9 cellular contexts compared by ENCODE assay signal in genomic region chrX:12894074-12894691, GRCh38. TPM values are rescaled to one million over a fixed set of nuclear protein-coding genes. Genes with fewer than 3 reads are reported as not detected.
DNase-seq lines count a peak whose midpoint lies in the region; ATAC-seq and TF ChIP-seq lines count a peak whose summit lies in the region.
"Had no signal": no experiment of that assay in that cellular context is flagged by ENCODE, and none has a peak within 500 bp of the region (broad histone marks: within the 10 kb centered on the region; RNA-seq: fewer than 3 reads in every experiment).

No MANE protein-coding gene starts in this region.

- peaks cover 35% of the 10 kb centered on the region for H3K4me1 Mint-ChIP-seq in activated CD8-positive, alpha-beta memory T cell treated with anti-CD3 and anti-CD28 coated beads, Interleukin-2, amount 10 ng/mL, durations not matched to agents 7 days and 5 days

- intact Hi-C loops in prostate gland (cut with DNase I), result loop anchor here (5.0 kb wide), 1 partner anchor 77 kb away; no protein-coding TSS in a partner anchor

- DNase-seq in GDM1 (lab: John Stamatoyannopoulos, UW), result peak; percentile 4
- peak; percentile 78 for DNase-seq in NAMALWA (ENCODE audit: low spot score)
- DNase-seq in activated CD8-positive, alpha-beta memory T cell treated with anti-CD3 and anti-CD28 coated beads, Interleukin-2, amount 10 ng/mL, durations not matched to agents 7 days and 5 days, result peak; percentile 60
- peak; percentile 1 for DNase-seq in fibroblast of gingiva (ENCODE audit: low read depth)
- DNase-seq in prostate gland (ENCODE audit: low spot score), result peak; percentile 12
- DNase-seq in NCI-H446 treated with DMSO at 0.1 percent for 48 hours (lab: John Stamatoyannopoulos, UW), result no peak

- no peaks in the 10 kb centered on the region for H3K4me1 ChIP-seq in prostate gland (replicated peaks)

- no peak overlapping the region for H3K4me3 Mint-ChIP-seq in activated CD8-positive, alpha-beta memory T cell treated with anti-CD3 and anti-CD28 coated beads, Interleukin-2, amount 10 ng/mL, durations not matched to agents 7 days and 5 days

- peak; percentile 84 for ATAC-seq in activated CD8-positive, alpha-beta memory T cell treated with anti-CD3 and anti-CD28 coated beads, Interleukin-2, amount 10 ng/mL, durations not matched to agents 7 days and 5 days
- ATAC-seq in HG02885 (IDR thresholded peaks at IDR 0.05; ENCODE audit: poor library complexity, unreplicated experiment) (no peak), HG03439 (IDR thresholded peaks at IDR 0.05; ENCODE audit: unreplicated experiment) (no peak)

- H3K36me3 Mint-ChIP-seq in activated CD8-positive, alpha-beta memory T cell treated with anti-CD3 and anti-CD28 coated beads, Interleukin-2, amount 10 ng/mL, durations not matched to agents 7 days and 5 days, result no peaks in the 10 kb centered on the region

- H3K9me3 ChIP-seq in prostate gland, result no peaks in the 10 kb centered on the region

- no peak for TF ChIP-seq POLR2A in prostate gland (IDR thresholded peaks at IDR 0.05)

- no peak overlapping the region for H3K27ac Mint-ChIP-seq in activated CD8-positive, alpha-beta memory T cell treated with anti-CD3 and anti-CD28 coated beads, Interleukin-2, amount 10 ng/mL, durations not matched to agents 7 days and 5 days

- 36% methylated on average over 7 of the region's 7 CpGs for WGBS in prostate gland

- no peaks in the 10 kb centered on the region for H3K27me3 Mint-ChIP-seq in activated CD8-positive, alpha-beta memory T cell treated with anti-CD3 and anti-CD28 coated beads, Interleukin-2, amount 10 ng/mL, durations not matched to agents 7 days and 5 days

- CTCF ChIA-PET in activated CD8-positive, alpha-beta memory T cell treated with anti-CD3 and anti-CD28 coated beads, Interleukin-2, amount 10 ng/mL, durations not matched to agents 7 days and 5 days (lab: Charles Lee), result interaction anchor here (0.7 to 4.0 kb wide), 5 partner anchors 9 to 123 kb away, joined by 3 to 31 read pairs (median 4); no protein-coding TSS in a partner anchor

- H3K36me3 ChIP-seq in prostate gland, result no peaks in the 10 kb centered on the region

- TF ChIP-seq CTCF in prostate gland (IDR thresholded peaks at IDR 0.05), result peak; percentile 18 to 58 (median 46)

- no peak overlapping the region for H3K27ac ChIP-seq in prostate gland

- H3K27me3 ChIP-seq in prostate gland (replicated peaks; ENCODE audit: insufficient read depth), result no peaks in the 10 kb centered on the region

- H3K9me3 Mint-ChIP-seq in activated CD8-positive, alpha-beta memory T cell treated with anti-CD3 and anti-CD28 coated beads, Interleukin-2, amount 10 ng/mL, durations not matched to agents 7 days and 5 days (ENCODE audit: low read depth), result no peaks in the 10 kb centered on the region

- no peak overlapping the region for H3K4me3 ChIP-seq in prostate gland

RNA-seq across cellular contexts. Expression of gene TLR8, which starts 12.2 kb away (rescaled TPM):
- total RNA-seq in activated CD8-positive, alpha-beta memory T cell treated with anti-CD3 and anti-CD28 coated beads, Interleukin-2, amount 10 ng/mL, durations not matched to agents 7 days and 5 days, result not detected
- under 1 TPM; 0.18 to 0.57 TPM for total RNA-seq in prostate gland
- total RNA-seq: T-helper 2 cell treated with Interferon-gamma antibody and Interleukin-4, amounts not matched to agents 100 ng/mL and 5 ng/mL, for 36 hours had no signal

RNA-seq across cellular contexts. Expression of gene TLR7, which starts 27.3 kb away (rescaled TPM):
- total RNA-seq in activated CD8-positive, alpha-beta memory T cell treated with anti-CD3 and anti-CD28 coated beads, Interleukin-2, amount 10 ng/mL, durations not matched to agents 7 days and 5 days, result under 1 TPM in 1 of 2 experiments, not detected in 1; 0.09 TPM
- 1 to 10 TPM in 1 of 2 donors, under 1 TPM in 1; 0.57 to 1.6 TPM for total RNA-seq in prostate gland
- total RNA-seq: T-helper 2 cell treated with Interferon-gamma antibody and Interleukin-4, amounts not matched to agents 100 ng/mL and 5 ng/mL, for 36 hours had no signal
